In genomic region chr17:74442670-74443515, GRCh38 we compare ENCODE assay signal across 8 cellular contexts. TPM values are rescaled to one million over a fixed set of nuclear protein-coding genes. Genes with fewer than 3 reads are reported as not detected.
DNase-seq lines count a peak whose midpoint lies in the region; ATAC-seq and TF ChIP-seq lines count a peak whose summit lies in the region.

No MANE protein-coding gene starts in this region.

- intact Hi-C loops in CD14-positive monocyte (cut with micrococcal nuclease) (no loop called here), heart left ventricle (cut with DNase I) (loop anchor here in 1 of 10 donors (10.0 kb wide), 1 partner anchor 228 kb away; the partner anchor contains the start of gene TTYH2)

- peak; percentile 59 for ATAC-seq in GM19397 (IDR thresholded peaks at IDR 0.05; ENCODE audit: unreplicated experiment)
- ATAC-seq in heart left ventricle: peak; percentile 68 to 85 (median 84)
- no peak for ATAC-seq in GM21526 (IDR thresholded peaks at IDR 0.05; ENCODE audit: low FRiP score, unreplicated experiment)

- peak overlapping the region in 9 of 12 donors; percentile 28 to 41 (median 38) for H3K4me3 ChIP-seq in heart left ventricle

- peak overlapping the region; percentile 65 to 87 for H3K4me3 Mint-ChIP-seq in CD14-positive monocyte

- H3K27ac ChIP-seq in heart left ventricle: peak overlapping the region; percentile 74 to 95 (median 90)

- peak; percentile 86 for DNase-seq in CD14-positive monocyte (ENCODE audit: low spot score)
- DNase-seq in M059J (ENCODE audit: low read depth): peak; percentile 74
- peak; percentile 87 for DNase-seq in UCSD-AML1 (lab: John Stamatoyannopoulos, UW; ENCODE audit: unreplicated experiment)
- peak; percentile 90 to 95 (median 94) for DNase-seq in heart left ventricle
- DNase-seq in pons (ENCODE audit: low spot score): peak; percentile 86
- DNase-seq in NCI-H524 treated with DMSO at 0.1 percent for 48 hours (lab: John Stamatoyannopoulos, UW): no peak

- peak overlapping the region; percentile 82 to 95 (median 91) for H3K27ac Mint-ChIP-seq in CD14-positive monocyte

- peaks cover 5 to 61% (median 55%) of the 10 kb centered on the region in 12 donors for H3K4me1 ChIP-seq in heart left ventricle

- no peak for TF ChIP-seq CTCF in CD14-positive monocyte (IDR thresholded peaks at IDR 0.05)
- no peak for TF ChIP-seq CTCF in heart left ventricle (IDR thresholded peaks at IDR 0.05)

- H3K36me3 Mint-ChIP-seq in CD14-positive monocyte: peaks cover 0 to under 1% of the 10 kb centered on the region in 2 donors

- no peaks in the 10 kb centered on the region for H3K27me3 ChIP-seq in heart left ventricle

- peaks cover 0 to 9% (median under 1%) of the 10 kb centered on the region in 12 donors for H3K9me3 ChIP-seq in heart left ventricle

- peak in 1 of 2 donors; percentile 37 for TF ChIP-seq POLR2A in heart left ventricle (IDR thresholded peaks at IDR 0.05)

- H3K27me3 Mint-ChIP-seq in CD14-positive monocyte (ENCODE audit: low read depth in 3 of 3): peaks cover 3 to 21% (median 20%) of the 10 kb centered on the region in 3 donors

- peaks cover 11 to 27% (median 20%) of the 10 kb centered on the region in 7 donors for H3K9me3 Mint-ChIP-seq in CD14-positive monocyte

- WGBS in heart left ventricle, 4 donors: 4 to 14% (median 4%) methylated on average over 26 to 28 of the region's 28 CpGs

- peaks cover 49% of the 10 kb centered on the region for H3K4me1 Mint-ChIP-seq in CD14-positive monocyte

- peaks cover 0 to 32% (median 15%) of the 10 kb centered on the region in 9 donors for H3K36me3 ChIP-seq in heart left ventricle

RNA-seq across cellular contexts. Expression of gene GPRC5C, which starts 11.0 kb away (rescaled TPM):
- polyA plus RNA-seq in CD14-positive monocyte (1 to 10 TPM in 1 of 2 donors, under 1 TPM in 1; 0.47 to 1.9 TPM), heart left ventricle (10 to 100 TPM; 28.5 to 35.3 TPM)
- 12.9 and 36.4 TPM in 2 replicates for total RNA-seq in M059J (2014; rRNA removed; shearing (Covaris generic))
- 10 to 100 TPM; 22.2 to 59.9 (median 39.2) TPM for total RNA-seq in heart left ventricle

RNA-seq across cellular contexts. Expression of gene CD300A, which starts 23.5 kb away (rescaled TPM):
- polyA plus RNA-seq in CD14-positive monocyte: 100 to 1,000 TPM; 212 to 222 TPM
- not detected in 2 replicates for total RNA-seq in M059J (2014; rRNA removed; shearing (Covaris generic))
- total RNA-seq in heart left ventricle: 10 to 100 TPM in 1 of 9 donors, 1 to 10 TPM in 6, under 1 TPM in 2; 0.64 to 23.2 (median 1.8) TPM
- 1 to 10 TPM in 1 of 2 donors, under 1 TPM in 1; 0.72 to 1.5 TPM for polyA plus RNA-seq in heart left ventricle
